24 cellular contexts compared by ENCODE assay signal in the genomic region with DNA sequence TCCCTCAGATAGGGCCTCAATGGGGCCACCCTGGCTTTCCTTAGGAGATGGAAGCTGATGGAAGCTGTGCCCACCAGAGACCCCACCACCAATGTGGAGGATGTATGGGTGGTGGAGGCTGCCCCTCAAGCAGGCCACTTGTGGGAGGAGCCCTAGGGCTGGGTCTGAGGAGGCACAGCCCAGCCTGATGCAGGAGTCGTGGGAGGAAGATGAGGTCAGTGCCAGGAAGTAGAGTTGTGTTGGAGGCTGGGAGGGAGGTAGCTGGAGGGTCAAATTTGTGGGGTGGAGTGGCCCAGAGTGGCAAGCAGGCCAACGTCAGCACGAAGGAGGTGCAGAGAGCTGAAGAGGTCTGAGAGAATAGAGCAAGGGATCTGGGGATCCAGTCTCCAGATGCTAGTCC.
A peak's percentile ranks its signal among the peaks of the same experiment; 100 is the strongest.
DNase-seq lines count a peak whose midpoint lies in the region; ATAC-seq, FAIRE-seq and TF ChIP-seq lines count a peak whose summit lies in the region.
"Had no signal": no experiment of that assay in that cellular context is flagged by ENCODE, and none has a peak within 500 bp of the region (broad histone marks: within the 10 kb centered on the region; RNA-seq: fewer than 3 reads in every experiment).

No MANE protein-coding gene starts in this region.

- no peaks in the 10 kb centered on the region for H3K27me3 Mint-ChIP-seq in stimulated activated naive CD8-positive, alpha-beta T cell treated with anti-CD3 and anti-CD28 coated beads, Interleukin-15, amount 100 ng/mL, for 72 hours

- no peak overlapping the region for H3K27ac ChIP-seq in A673 (ENCODE audit: low read depth, low read length, poor library complexity, severe bottlenecking)
- H3K27ac ChIP-seq: coronary artery, neutrophil, prostate gland, sigmoid colon, SJCRH30, tibial nerve, WERI-Rb-1 had no signal

- CTCF ChIA-PET in A673 (lab: Charles Lee) = no interaction called here

- no peak overlapping the region for H3K4me3 Mint-ChIP-seq in stimulated activated naive CD8-positive, alpha-beta T cell treated with anti-CD3 and anti-CD28 coated beads, Interleukin-15, amount 100 ng/mL, for 72 hours
- H3K4me3 Mint-ChIP-seq: CD4-positive, alpha-beta T cell had no signal

- BruUV-seq in A673 (replicated peaks; lab: Mats Ljungman, UMichigan) = no TSS peak

- TF ChIP-seq CTCF in bronchial epithelial cell (IDR thresholded peaks at IDR 0.05; ENCODE audit: insufficient read depth, low read length, severe bottlenecking) (no peak), A673 (conservative IDR thresholded peaks at IDR 0.05; ENCODE audit: low read depth, low read length) (no peak)

- DNase-seq in stimulated activated naive CD8-positive, alpha-beta T cell treated with anti-CD3 and anti-CD28 coated beads, Interleukin-15, amount 100 ng/mL, for 72 hours = no peak
- DNase-seq in stimulated activated naive CD8-positive, alpha-beta T cell treated with anti-CD3 and anti-CD28 coated beads, Interleukin-15, Interleukin-2, amounts not matched to agents 100 U/mL and 50 U/mL, for 24 hours = no peak
- DNase-seq in RPMI7951 (ENCODE audit: low read depth) (peak; percentile 33), bronchial epithelial cell (ENCODE audit: low read depth) (peak; percentile 6), NCI-H2081 (lab: John Stamatoyannopoulos, UW) (no peak), A673 (ENCODE audit: low spot score) (no peak), cerebellar nuclear complex (lab: John Stamatoyannopoulos, UW) (no peak)
- DNase-seq: activated CD4-positive, alpha-beta T cell treated with anti-CD3 and anti-CD28 coated beads, Interleukin-2, amount 50 U/mL, for 1 hour; activated CD8-positive, alpha-beta memory T cell treated with anti-CD3 and anti-CD28 coated beads, Interleukin-2, amount 50 U/mL, for 48 hours; activated gamma-delta T cell; adrenal gland; CD4-positive, alpha-beta T cell; NCI-H2171 treated with DMSO at 0.1 percent for 48 hours; NCI-H524 treated with DMSO at 0.1 percent for 48 hours; NK-92 treated with Interleukin-12 subunit alpha and Interleukin-12 subunit beta, amount 100 ng/mL, for 24 hours; sigmoid colon; SJCRH30; WERI-Rb-1 had no signal

- ATAC-seq in stimulated activated naive CD8-positive, alpha-beta T cell treated with anti-CD3 and anti-CD28 coated beads, Interleukin-15, amount 100 ng/mL, for 72 hours = no peak
- no peak for ATAC-seq in stimulated activated naive CD8-positive, alpha-beta T cell treated with anti-CD3 and anti-CD28 coated beads, Interleukin-15, Interleukin-2, amounts not matched to agents 100 U/mL and 50 U/mL, for 24 hours
- ATAC-seq in SK-N-SH treated with all-trans-retinoic acid at 6 μM for 48 hours = no peak
- ATAC-seq: Panc1 had no signal

- H3K4me1 ChIP-seq in A673 (ENCODE audit: insufficient read depth, low read length, poor library complexity, severe bottlenecking) = no peaks in the 10 kb centered on the region
- H3K4me1 ChIP-seq: adrenal gland, prostate gland, sigmoid colon, SJCRH30, tibial nerve had no signal

- no peaks in the 10 kb centered on the region for H3K9me3 Mint-ChIP-seq in stimulated activated naive CD8-positive, alpha-beta T cell treated with anti-CD3 and anti-CD28 coated beads, Interleukin-15, amount 100 ng/mL, for 72 hours
- H3K9me3 Mint-ChIP-seq: CD4-positive, alpha-beta T cell had no signal

- FAIRE-seq in bronchial epithelial cell (lab: Jason Lieb, UNC) = no peak

- no peaks in the 10 kb centered on the region for H3K36me3 ChIP-seq in bronchial epithelial cell (ENCODE audit: control insufficient read depth, insufficient read depth, low read length)
- H3K36me3 ChIP-seq in A673 (ENCODE audit: insufficient read depth, low read length, poor library complexity, severe bottlenecking) = no peaks in the 10 kb centered on the region
- H3K36me3 ChIP-seq: adrenal gland, neutrophil, prostate gland, sigmoid colon, SJCRH30, tibial nerve, WERI-Rb-1 had no signal

- H3K27me3 ChIP-seq in bronchial epithelial cell (ENCODE audit: control insufficient read depth, insufficient read depth, low read length) (no peaks in the 10 kb centered on the region), A673 (replicated peaks; ENCODE audit: insufficient read depth, low read depth, low read length, poor library complexity) (no peaks in the 10 kb centered on the region)
- H3K27me3 ChIP-seq: adrenal gland, neutrophil, sigmoid colon, tibial nerve had no signal

- H3K9me3 ChIP-seq in A673 (ENCODE audit: low read depth, low read length, poor library complexity, severe bottlenecking) = no peaks in the 10 kb centered on the region
- H3K9me3 ChIP-seq: adrenal gland, neutrophil, prostate gland, sigmoid colon, SJCRH30, tibial nerve had no signal

- peak overlapping the region; percentile 7 to 23 for H3K27ac Mint-ChIP-seq in stimulated activated naive CD8-positive, alpha-beta T cell treated with anti-CD3 and anti-CD28 coated beads, Interleukin-15, amount 100 ng/mL, for 72 hours
- H3K27ac Mint-ChIP-seq: CD4-positive, alpha-beta T cell had no signal

- POLR2A ChIA-PET in A673 (lab: Charles Lee; ENCODE audit: low non-redundant PET) = no interaction called here

- no peaks in the 10 kb centered on the region for H3K4me1 Mint-ChIP-seq in stimulated activated naive CD8-positive, alpha-beta T cell treated with anti-CD3 and anti-CD28 coated beads, Interleukin-15, amount 100 ng/mL, for 72 hours

- intact Hi-C loops in A673 (cut with micrococcal nuclease; ENCODE audit: unreplicated experiment) = no loop called here

- H3K4me3 ChIP-seq in bronchial epithelial cell (ENCODE audit: low read depth, low read length) = no peak overlapping the region
- no peak overlapping the region for H3K4me3 ChIP-seq in A673 (ENCODE audit: low read depth, low read length, poor library complexity, severe bottlenecking)
- H3K4me3 ChIP-seq: adrenal gland, coronary artery, prostate gland, sigmoid colon, SJCRH30, tibial nerve had no signal

TF ChIP-seq in SK-N-SH treated with all-trans-retinoic acid at 6 μM for 48 hours, 23 proteins besides CTCF, POLR2A, EP300 and RAD21:
- no peak for TF ChIP-seq TCF4 (CRISPR knock-in tag; IDR thresholded peaks at IDR 0.05; ENCODE audit: borderline replicate concordance)
- TF ChIP-seq ZFP30 (CRISPR knock-in tag; IDR thresholded peaks at IDR 0.05) = no peak
- TF ChIP-seq TOX (CRISPR knock-in tag; IDR thresholded peaks at IDR 0.05; ENCODE audit: borderline replicate concordance) = no peak
- TF ChIP-seq CSDC2 (CRISPR knock-in tag; IDR thresholded peaks at IDR 0.05) = no peak
- no peak for TF ChIP-seq ZNF565 (CRISPR knock-in tag; conservative IDR thresholded peaks at IDR 0.05; ENCODE audit: low read depth)
- TF ChIP-seq BACH2 (CRISPR knock-in tag; IDR thresholded peaks at IDR 0.05; ENCODE audit: borderline replicate concordance) = no peak
- no peak for TF ChIP-seq ZNF8 (CRISPR knock-in tag; IDR thresholded peaks at IDR 0.05)
- TF ChIP-seq RARB (CRISPR knock-in tag; IDR thresholded peaks at IDR 0.05) = no peak
- no peak for TF ChIP-seq ARNTL (CRISPR knock-in tag; IDR thresholded peaks at IDR 0.05; ENCODE audit: borderline replicate concordance, low read depth)
- no peak for TF ChIP-seq GLIS3 (CRISPR knock-in tag; IDR thresholded peaks at IDR 0.05)
- no peak for TF ChIP-seq ZFP3 (CRISPR knock-in tag; IDR thresholded peaks at IDR 0.05)
TF ChIP-seq in SK-N-SH treated with all-trans-retinoic acid at 6 μM for 48 hours: peak in this region for 0.

Comparison
In these comparisons a context has a peak if more than half of its experiments do, and no peak if none do; other contexts are left out.
1. DNase-seq: peak in RPMI7951 (single experiment) and bronchial epithelial cell (single experiment); none in stimulated activated naive CD8-positive, alpha-beta T cell treated with anti-CD3 and anti-CD28 coated beads, Interleukin-15, amount 100 ng/mL, for 72 hours (0 of 2), stimulated activated naive CD8-positive, alpha-beta T cell treated with anti-CD3 and anti-CD28 coated beads, Interleukin-15, Interleukin-2, amounts not matched to agents 100 U/mL and 50 U/mL, for 24 hours (single experiment), NCI-H2081 (0 of 2), A673 (single experiment) and cerebellar nuclear complex (0 of 2).